ENCODE assay signal across 7 cellular contexts in genomic region chr2:79219383-79219988, GRCh38. TPM values are rescaled to one million over a fixed set of nuclear protein-coding genes. Genes with fewer than 3 reads are reported as not detected.
A peak's percentile ranks its signal among the peaks of the same experiment; 100 is the strongest.
DNase-seq lines count a peak whose midpoint lies in the region; ATAC-seq and TF ChIP-seq lines count a peak whose summit lies in the region.

No MANE protein-coding gene starts in this region.

- H2AFZ ChIP-seq in OCI-LY7 (ENCODE audit: low read length) = no peak overlapping the region

- no peaks in the 10 kb centered on the region for H3K4me1 Mint-ChIP-seq in endodermal cell
- H3K4me1 Mint-ChIP-seq in nephron progenitor cell = peaks cover 22% of the 10 kb centered on the region

- TF ChIP-seq CTCF in OCI-LY7 (conservative IDR thresholded peaks at IDR 0.05; ENCODE audit: low read length) (peak; percentile 95), endodermal cell (conservative IDR thresholded peaks at IDR 0.05) (peak; percentile 96), nephron progenitor cell (IDR thresholded peaks at IDR 0.05) (peak; percentile 89)

- BruUV-seq in OCI-LY7 (replicated peaks; lab: Mats Ljungman, UMichigan) = no TSS peak

- WGBS in endodermal cell (ENCODE audit: insufficient coverage in 1 of 2, insufficient read length in 1 of 2), 2 experiments = 41 to 44% methylated on average over 8 to 9 of the region's 9 CpGs

- DNase-seq in DMS53 (lab: John Stamatoyannopoulos, UW) (peak; percentile 76), OCI-LY7 (ENCODE audit: low spot score) (peak; percentile 73), endodermal cell (peak; percentile 81), nephron progenitor cell (peak; percentile 47), NCI-H187 treated with DMSO at 0.1 percent for 48 hours (lab: John Stamatoyannopoulos, UW) (no peak)

- no peaks in the 10 kb centered on the region for H4K20me1 ChIP-seq in OCI-LY7 (ENCODE audit: insufficient read depth, low read length)

- intact Hi-C loops in OCI-LY7 (cut with micrococcal nuclease; ENCODE audit: unreplicated experiment) = loop anchor here (2.0 kb wide), 1 partner anchor 219 kb away; no protein-coding TSS in a partner anchor

- H3K4me2 ChIP-seq in OCI-LY7 (ENCODE audit: low read length) = no peak overlapping the region

- peaks cover 27% of the 10 kb centered on the region for H3K9me3 Mint-ChIP-seq in endodermal cell
- peaks cover 30% of the 10 kb centered on the region for H3K9me3 Mint-ChIP-seq in nephron progenitor cell

- H3K27ac Mint-ChIP-seq in endodermal cell = no peak overlapping the region
- no peak overlapping the region for H3K27ac Mint-ChIP-seq in nephron progenitor cell

- H3K9me2 ChIP-seq in OCI-LY7 (ENCODE audit: insufficient read depth, low read length) = no peaks in the 10 kb centered on the region

- peaks cover 6% of the 10 kb centered on the region for H3K27me3 ChIP-seq in endodermal cell (ENCODE audit: control insufficient read depth, insufficient read depth, low read length, poor library complexity, severe bottlenecking)

- H3K9ac ChIP-seq in endodermal cell (ENCODE audit: extremely low read depth, low read length, poor library complexity, severe bottlenecking) = no peak overlapping the region

- H3K4me1 ChIP-seq in OCI-LY7 (ENCODE audit: insufficient read depth, low read length, poor library complexity, severe bottlenecking) (no peaks in the 10 kb centered on the region), endodermal cell (ENCODE audit: control insufficient read depth, insufficient read depth, low read length) (no peaks in the 10 kb centered on the region)

- POLR2A ChIA-PET in OCI-LY7 (lab: Charles Lee) = no interaction called here

- no peaks in the 10 kb centered on the region for H3K9me3 ChIP-seq in OCI-LY7 (ENCODE audit: low read length)
- H3K9me3 ChIP-seq in endodermal cell (ENCODE audit: control insufficient read depth, low read length) = no peaks in the 10 kb centered on the region

- CTCF ChIA-PET in OCI-LY7 (lab: Charles Lee; ENCODE audit: unreplicated experiment) = no interaction called here

- H3K4me3 ChIP-seq in OCI-LY7 (ENCODE audit: low read depth, low read length, poor library complexity, severe bottlenecking) (no peak overlapping the region), endodermal cell (ENCODE audit: low read length) (no peak overlapping the region)

- peak; percentile 72 for ATAC-seq in GM18861 (IDR thresholded peaks at IDR 0.05; ENCODE audit: unreplicated experiment)
- peak; percentile 88 for ATAC-seq in HG03439 (IDR thresholded peaks at IDR 0.05; ENCODE audit: unreplicated experiment)

- H3K36me3 ChIP-seq in OCI-LY7 (ENCODE audit: insufficient read depth, low read length) (no peaks in the 10 kb centered on the region), endodermal cell (ENCODE audit: control insufficient read depth, insufficient read depth, low read length) (no peaks in the 10 kb centered on the region)

- H3K27me3 Mint-ChIP-seq in endodermal cell (ENCODE audit: insufficient read depth) (peaks cover 17% of the 10 kb centered on the region), nephron progenitor cell (ENCODE audit: low read depth, poor library complexity) (no peaks in the 10 kb centered on the region)

- H3K79me2 ChIP-seq in OCI-LY7 (ENCODE audit: insufficient read depth, low read depth, low read length) = no peaks in the 10 kb centered on the region

- H3K36me3 Mint-ChIP-seq in endodermal cell (ENCODE audit: low read depth) (peaks cover 7% of the 10 kb centered on the region), nephron progenitor cell (ENCODE audit: low read depth) (peaks cover 20% of the 10 kb centered on the region)

- H3K27ac ChIP-seq in OCI-LY7 (ENCODE audit: low read depth, low read length, poor library complexity, severe bottlenecking) = no peak overlapping the region
- H3K27ac ChIP-seq in endodermal cell (ENCODE audit: low read depth, low read length) = no peak overlapping the region

- H3K4me3 Mint-ChIP-seq in endodermal cell (no peak overlapping the region), nephron progenitor cell (no peak overlapping the region)

RNA-seq across cellular contexts. Expression of gene REG3A, which starts 59.9 kb away (rescaled TPM):
- total RNA-seq in OCI-LY7 (2014; rRNA removed; shearing (Covaris generic)) = not detected in 2 replicates
- not detected in 2 replicates for total RNA-seq in OCI-LY7 (2022)
- not detected for total RNA-seq in endodermal cell
- not detected for polyA plus RNA-seq in endodermal cell (2013, experiment 1 of 2)
- polyA plus RNA-seq in endodermal cell (2013, experiment 2 of 2) = not detected
